Comparison of ENCODE assay signal across 1 cellular context in the genomic region with DNA sequence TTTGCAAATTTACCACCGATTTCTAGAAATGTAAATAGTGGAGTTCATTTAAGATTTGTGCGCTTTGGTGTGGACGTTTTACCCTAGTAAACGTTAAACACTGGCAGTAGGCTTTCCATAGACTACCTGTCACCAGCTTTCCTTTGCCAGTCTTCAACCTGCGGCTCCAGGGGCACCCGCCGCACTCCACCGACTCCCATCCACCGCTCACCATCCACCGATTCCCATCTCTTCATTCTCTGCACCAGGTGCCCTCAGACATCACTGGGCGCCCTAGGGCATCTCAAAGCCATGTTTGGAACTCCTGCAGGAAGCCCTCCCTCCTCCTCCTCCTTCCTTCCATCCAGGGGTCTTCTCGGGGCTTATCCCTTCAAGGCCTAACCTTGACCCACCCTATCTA.
TF ChIP-seq lines count a peak whose summit lies in the region.

No MANE protein-coding gene starts in this region.

TF ChIP-seq in IMR-90, 13 proteins besides CTCF, POLR2A, EP300 and RAD21 (continued from another document):
- TF ChIP-seq, protein P1, sequence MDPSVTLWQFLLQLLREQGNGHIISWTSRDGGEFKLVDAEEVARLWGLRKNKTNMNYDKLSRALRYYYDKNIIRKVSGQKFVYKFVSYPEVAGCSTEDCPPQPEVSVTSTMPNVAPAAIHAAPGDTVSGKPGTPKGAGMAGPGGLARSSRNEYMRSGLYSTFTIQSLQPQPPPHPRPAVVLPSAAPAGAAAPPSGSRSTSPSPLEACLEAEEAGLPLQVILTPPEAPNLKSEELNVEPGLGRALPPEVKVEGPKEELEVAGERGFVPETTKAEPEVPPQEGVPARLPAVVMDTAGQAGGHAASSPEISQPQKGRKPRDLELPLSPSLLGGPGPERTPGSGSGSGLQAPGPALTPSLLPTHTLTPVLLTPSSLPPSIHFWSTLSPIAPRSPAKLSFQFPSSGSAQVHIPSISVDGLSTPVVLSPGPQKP (IDR thresholded peaks at IDR 0.05; ENCODE audit: borderline replicate concordance, low read depth, low read length) = no peak
- TF ChIP-seq NFE2L2 (IDR thresholded peaks at IDR 0.05; ENCODE audit: low read depth, low read length) = no peak
- TF ChIP-seq MAZ (IDR thresholded peaks at IDR 0.05; ENCODE audit: borderline replicate concordance, low read depth, low read length) = no peak
- no peak for TF ChIP-seq FOS (IDR thresholded peaks at IDR 0.05; ENCODE audit: low read depth, low read length)
- TF ChIP-seq, protein P2, sequence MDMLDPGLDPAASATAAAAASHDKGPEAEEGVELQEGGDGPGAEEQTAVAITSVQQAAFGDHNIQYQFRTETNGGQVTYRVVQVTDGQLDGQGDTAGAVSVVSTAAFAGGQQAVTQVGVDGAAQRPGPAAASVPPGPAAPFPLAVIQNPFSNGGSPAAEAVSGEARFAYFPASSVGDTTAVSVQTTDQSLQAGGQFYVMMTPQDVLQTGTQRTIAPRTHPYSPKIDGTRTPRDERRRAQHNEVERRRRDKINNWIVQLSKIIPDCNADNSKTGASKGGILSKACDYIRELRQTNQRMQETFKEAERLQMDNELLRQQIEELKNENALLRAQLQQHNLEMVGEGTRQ (IDR thresholded peaks at IDR 0.05; ENCODE audit: low read depth, low read length) = no peak
- TF ChIP-seq RFX5 (IDR thresholded peaks at IDR 0.05; ENCODE audit: low read depth, low read length) = no peak
- TF ChIP-seq BHLHE40 (IDR thresholded peaks at IDR 0.05; ENCODE audit: low read depth, low read length) = no peak
- no peak for TF ChIP-seq CEBPB (IDR thresholded peaks at IDR 0.05; ENCODE audit: low read depth, low read length)
- no peak for TF ChIP-seq SMC3 (IDR thresholded peaks at IDR 0.05; ENCODE audit: low read depth, low read length)
- TF ChIP-seq CHD1 (IDR thresholded peaks at IDR 0.05; ENCODE audit: low read depth, low read length) = no peak
